In genomic region chr1:227437495-227438008, GRCh38 we compare ENCODE assay signal across 8 cellular contexts.
DNase-seq lines count a peak whose midpoint lies in the region.

No MANE protein-coding gene starts in this region.

- no peaks in the 10 kb centered on the region for H3K36me3 Mint-ChIP-seq in activated naive CD4-positive, alpha-beta T cell treated with anti-CD3 and anti-CD28 coated beads for 36 hours (ENCODE audit: low read depth)

- H3K27ac Mint-ChIP-seq in activated naive CD4-positive, alpha-beta T cell treated with anti-CD3 and anti-CD28 coated beads for 36 hours = no peak overlapping the region

- DNase-seq in NCI-H146 treated with DMSO at 0.1 percent for 48 hours (lab: John Stamatoyannopoulos, UW; ENCODE audit: unreplicated experiment) (peak; percentile 38), adipocyte (ENCODE audit: low read depth) (peak; percentile 77), iPS DF 6.9 (ENCODE audit: low read depth, low spot score) (peak; percentile 20), smooth muscle cell of the brain vasculature (ENCODE audit: low read depth, low spot score) (peak; percentile 39)
- no peak for DNase-seq in activated naive CD4-positive, alpha-beta T cell treated with anti-CD3 and anti-CD28 coated beads for 36 hours
- DNase-seq in activated naive CD4-positive, alpha-beta T cell treated with Interleukin-2 at 50 U/mL for 16 hours = no peak
- DNase-seq in activated CD4-positive, CD25-positive, alpha-beta regulatory T cell (lab: John Stamatoyannopoulos, UW) = no peak

- H3K4me3 Mint-ChIP-seq in activated naive CD4-positive, alpha-beta T cell treated with anti-CD3 and anti-CD28 coated beads for 36 hours = no peak overlapping the region

- no CpG with 5 or more reads among the region's 7 CpGs for WGBS in iPS DF 6.9 (ENCODE audit: insufficient coverage, insufficient read length)

- peak overlapping the region; percentile 59 for H3K9ac ChIP-seq in adipocyte (ENCODE audit: low read length)

- peaks cover 28% of the 10 kb centered on the region for H3K27me3 Mint-ChIP-seq in activated naive CD4-positive, alpha-beta T cell treated with anti-CD3 and anti-CD28 coated beads for 36 hours (ENCODE audit: low read depth)

- no peak overlapping the region for H3K27ac ChIP-seq in iPS DF 6.9 (ENCODE audit: low read length)

- H3K9me3 Mint-ChIP-seq in activated naive CD4-positive, alpha-beta T cell treated with anti-CD3 and anti-CD28 coated beads for 36 hours = no peaks in the 10 kb centered on the region

- peaks cover 9% of the 10 kb centered on the region for H3K4me1 ChIP-seq in adipocyte (ENCODE audit: control insufficient read depth, insufficient read depth, low read length)
- no peaks in the 10 kb centered on the region for H3K4me1 ChIP-seq in iPS DF 6.9 (ENCODE audit: control insufficient read depth, insufficient read depth, low read length)

- H3K4me3 ChIP-seq in GM08714 (ENCODE audit: low read length) = peak overlapping the region; percentile 50
- H3K4me3 ChIP-seq in adipocyte (ENCODE audit: low read length) = peak overlapping the region; percentile 81
- no peak overlapping the region for H3K4me3 ChIP-seq in iPS DF 6.9 (ENCODE audit: low read length)

- no peaks in the 10 kb centered on the region for H3K9me3 ChIP-seq in adipocyte (ENCODE audit: control insufficient read depth, low read length)
- H3K9me3 ChIP-seq in iPS DF 6.9 (ENCODE audit: control insufficient read depth, insufficient read depth, low read length) = no peaks in the 10 kb centered on the region

- CTCF ChIA-PET in activated naive CD4-positive, alpha-beta T cell treated with anti-CD3 and anti-CD28 coated beads for 36 hours (lab: Charles Lee) = interaction anchor here (0.7 to 0.8 kb wide), 2 partner anchors 523 to 1012 kb away, joined by 3 read pairs; no protein-coding TSS in a partner anchor

- no peaks in the 10 kb centered on the region for H3K27me3 ChIP-seq in adipocyte (replicated peaks; ENCODE audit: control insufficient read depth, insufficient read depth, low read length)
- H3K27me3 ChIP-seq in iPS DF 6.9 (ENCODE audit: control insufficient read depth, insufficient read depth, low read length) = no peaks in the 10 kb centered on the region

- intact Hi-C loops in activated naive CD4-positive, alpha-beta T cell treated with anti-CD3 and anti-CD28 coated beads for 36 hours (cut with micrococcal nuclease) = loop anchor here (1.0 to 5.0 kb wide), 4 partner anchors 202 to 890 kb away; partner anchors contain the start of gene STUM

- H3K36me3 ChIP-seq in adipocyte (ENCODE audit: control insufficient read depth, insufficient read depth, low read length, severe bottlenecking) = no peaks in the 10 kb centered on the region
- H3K36me3 ChIP-seq in iPS DF 6.9 (ENCODE audit: control insufficient read depth, insufficient read depth, low read length) = no peaks in the 10 kb centered on the region

- peaks cover 4% of the 10 kb centered on the region for H3K4me1 Mint-ChIP-seq in activated naive CD4-positive, alpha-beta T cell treated with anti-CD3 and anti-CD28 coated beads for 36 hours (ENCODE audit: low read depth)

Comparison
In these comparisons a context has a peak if more than half of its experiments do, and no peak if none do; other contexts are left out.
1. DNase-seq: peak in NCI-H146 treated with DMSO at 0.1 percent for 48 hours (single experiment), adipocyte (single experiment), iPS DF 6.9 (single experiment) and smooth muscle cell of the brain vasculature (single experiment); none in activated naive CD4-positive, alpha-beta T cell treated with anti-CD3 and anti-CD28 coated beads for 36 hours (single experiment), activated naive CD4-positive, alpha-beta T cell treated with Interleukin-2 at 50 U/mL for 16 hours (single experiment) and activated CD4-positive, CD25-positive, alpha-beta regulatory T cell (0 of 4).